In genomic region chr4:35538807-35539206, GRCh38 we compare ENCODE assay signal across 24 cellular contexts.
DNase-seq lines count a peak whose midpoint lies in the region; ATAC-seq and TF ChIP-seq lines count a peak whose summit lies in the region.
"Had no signal": no experiment of that assay in that cellular context is flagged by ENCODE, and none has a peak within 500 bp of the region (broad histone marks: within the 10 kb centered on the region; RNA-seq: fewer than 3 reads in every experiment).

No MANE protein-coding gene starts in this region.

- H3K36me3 Mint-ChIP-seq in MCF 10A (ENCODE audit: insufficient read depth, unreplicated experiment) = no peaks in the 10 kb centered on the region
- H3K36me3 Mint-ChIP-seq in CD4-positive, alpha-beta memory T cell = no peaks in the 10 kb centered on the region
- H3K36me3 Mint-ChIP-seq: activated naive CD4-positive, alpha-beta T cell treated with anti-CD3 and anti-CD28 coated beads, Interleukin-2, amount 50 U/mL, for 72 hours had no signal

- H3K4me1 Mint-ChIP-seq in MCF 10A (ENCODE audit: insufficient read depth, unreplicated experiment) = peaks cover 9% of the 10 kb centered on the region
- no peaks in the 10 kb centered on the region for H3K4me1 Mint-ChIP-seq in CD4-positive, alpha-beta memory T cell
- H3K4me1 Mint-ChIP-seq: natural killer cell had no signal

- H3K4me3 ChIP-seq in breast epithelium (no peak overlapping the region), brain microvascular endothelial cell (ENCODE audit: low read depth, low read length) (no peak overlapping the region)
- no peak overlapping the region for H3K4me3 ChIP-seq in CD4-positive, alpha-beta memory T cell (ENCODE audit: low read length in 2 of 2)
- H3K4me3 ChIP-seq: A549, ascending aorta, HAP-1, testis had no signal

- H3K4me1 ChIP-seq in breast epithelium = no peaks in the 10 kb centered on the region
- H3K4me1 ChIP-seq in foreskin keratinocyte = no peaks in the 10 kb centered on the region
- no peaks in the 10 kb centered on the region for H3K4me1 ChIP-seq in CD4-positive, alpha-beta memory T cell (ENCODE audit: insufficient read depth, low read length)
- H3K4me1 ChIP-seq: A549, ascending aorta, testis had no signal

- no peaks in the 10 kb centered on the region for H3K27me3 Mint-ChIP-seq in MCF 10A (ENCODE audit: insufficient read depth, unreplicated experiment)
- H3K27me3 Mint-ChIP-seq in CD4-positive, alpha-beta memory T cell = no peaks in the 10 kb centered on the region

- H3K4me3 Mint-ChIP-seq in MCF 10A (ENCODE audit: unreplicated experiment) = no peak overlapping the region
- H3K4me3 Mint-ChIP-seq in CD4-positive, alpha-beta memory T cell = no peak overlapping the region
- H3K4me3 Mint-ChIP-seq: activated CD8-positive, alpha-beta T cell treated with anti-CD3 and anti-CD28 coated beads, Interleukin-2, amount 10 ng/mL, durations not matched to agents 7 days and 5 days; natural killer cell; T-helper 1 cell treated with Interleukin-12 subunit alpha and Interleukin-12 subunit beta and Interleukin-4 antibody, amounts not matched to agents 30 μg/mL and 1 μg/mL, for 36 hours had no signal

- H3K36me3 ChIP-seq in breast epithelium (no peaks in the 10 kb centered on the region), brain microvascular endothelial cell (replicated peaks) (no peaks in the 10 kb centered on the region)
- H3K36me3 ChIP-seq in CD4-positive, alpha-beta memory T cell (ENCODE audit: insufficient read depth, low read length) = no peaks in the 10 kb centered on the region
- H3K36me3 ChIP-seq: ascending aorta, HAP-1 had no signal

- in situ Hi-C loops in SK-MEL-5 (cut with HindIII; ENCODE audit: low pct_unique_long_range_greater_than_20kb, low sequenced_read_pairs) (no loop called here), brain microvascular endothelial cell (cut with HindIII; ENCODE audit: low pct_ligation_motif_present, low sequenced_read_pairs) (no loop called here)

- H3K27ac Mint-ChIP-seq in MCF 10A (ENCODE audit: low read depth, unreplicated experiment) = peak overlapping the region; percentile 46
- no peak overlapping the region for H3K27ac Mint-ChIP-seq in CD4-positive, alpha-beta memory T cell
- H3K27ac Mint-ChIP-seq: activated CD8-positive, alpha-beta T cell treated with anti-CD3 and anti-CD28 coated beads, Interleukin-2, amount 10 ng/mL, durations not matched to agents 7 days and 5 days; activated naive CD4-positive, alpha-beta T cell treated with anti-CD3 and anti-CD28 coated beads, Interleukin-2, amount 50 U/mL, for 72 hours; natural killer cell; T-helper 1 cell treated with Interleukin-12 subunit alpha and Interleukin-12 subunit beta and Interleukin-4 antibody, amounts not matched to agents 30 μg/mL and 1 μg/mL, for 36 hours had no signal

- H3K27ac ChIP-seq in breast epithelium = no peak overlapping the region
- H3K27ac ChIP-seq in foreskin keratinocyte = no peak overlapping the region
- no peak overlapping the region for H3K27ac ChIP-seq in CD4-positive, alpha-beta memory T cell (ENCODE audit: low read depth, low read length)
- no peak overlapping the region for H3K27ac ChIP-seq in brain microvascular endothelial cell
- H3K27ac ChIP-seq: A549, ascending aorta, RWPE1, testis had no signal

- no peak for TF ChIP-seq CTCF in MCF 10A (IDR thresholded peaks at IDR 0.05; ENCODE audit: unreplicated experiment)
- TF ChIP-seq CTCF in breast epithelium (IDR thresholded peaks at IDR 0.05) = no peak
- no peak for TF ChIP-seq CTCF in foreskin keratinocyte (conservative IDR thresholded peaks at IDR 0.05)
- TF ChIP-seq CTCF in brain microvascular endothelial cell (IDR thresholded peaks at IDR 0.05; ENCODE audit: low read depth, low read length, missing control alignments) = no peak

- no peak for TF ChIP-seq POLR2A in breast epithelium (IDR thresholded peaks at IDR 0.05)

- no peaks in the 10 kb centered on the region for H3K27me3 ChIP-seq in breast epithelium
- no peaks in the 10 kb centered on the region for H3K27me3 ChIP-seq in foreskin keratinocyte
- H3K27me3 ChIP-seq in CD4-positive, alpha-beta memory T cell (ENCODE audit: insufficient read depth, low read length) = no peaks in the 10 kb centered on the region
- no peaks in the 10 kb centered on the region for H3K27me3 ChIP-seq in brain microvascular endothelial cell (replicated peaks)
- H3K27me3 ChIP-seq: ascending aorta, testis had no signal

- peak; percentile 20 for DNase-seq in MCF 10A (ENCODE audit: unreplicated experiment)
- no peak for DNase-seq in breast epithelium (ENCODE audit: low spot score in 2 of 2)
- DNase-seq in SK-MEL-5 (ENCODE audit: low read depth, low spot score) = peak; percentile 43
- no peak for DNase-seq in foreskin keratinocyte
- no peak for DNase-seq in CD4-positive, alpha-beta memory T cell
- no peak for DNase-seq in brain microvascular endothelial cell
- DNase-seq: activated CD4-positive, alpha-beta T cell treated with anti-CD3 and anti-CD28 coated beads for 1 hour; activated CD8-positive, alpha-beta T cell treated with anti-CD3 and anti-CD28 coated beads, Interleukin-2, amount 10 ng/mL, durations not matched to agents 7 days and 5 days; DMS153; KG1; natural killer cell; NCI-H1092; NCI-H187; NCI-H69; stimulated activated naive CD8-positive, alpha-beta T cell treated with anti-CD3 and anti-CD28 coated beads, Interleukin-15, Interleukin-2, amounts not matched to agents 100 U/mL and 50 U/mL, for 24 hours; testis had no signal

- BruUV-seq in MCF 10A (replicated peaks; lab: Mats Ljungman, UMichigan) = no TSS peak

- intact Hi-C loops in MCF 10A (cut with micrococcal nuclease) (no loop called here), breast epithelium (cut with DNase I; ENCODE audit: low total_unique reads) (no loop called here)
- intact Hi-C loops in CD4-positive, alpha-beta memory T cell (cut with micrococcal nuclease) = no loop called here

- ATAC-seq in foreskin keratinocyte (peak; percentile 41), HG02884 (IDR thresholded peaks at IDR 0.05; ENCODE audit: unreplicated experiment) (no peak), HG02840 (IDR thresholded peaks at IDR 0.05; ENCODE audit: low FRiP score, unreplicated experiment) (no peak)
- ATAC-seq: A549; activated CD8-positive, alpha-beta T cell treated with anti-CD3 and anti-CD28 coated beads, Interleukin-2, amount 10 ng/mL, durations not matched to agents 7 days and 5 days; activated naive CD4-positive, alpha-beta T cell treated with anti-CD3 and anti-CD28 coated beads, Interleukin-2, amount 50 U/mL, for 72 hours; natural killer cell; stimulated activated naive CD8-positive, alpha-beta T cell treated with anti-CD3 and anti-CD28 coated beads, Interleukin-15, Interleukin-2, amounts not matched to agents 100 U/mL and 50 U/mL, for 24 hours had no signal

- CTCF ChIA-PET in MCF 10A (lab: Yijun Ruan, JAX) = no interaction called here
- CTCF ChIA-PET in CD4-positive, alpha-beta memory T cell (lab: Charles Lee; ENCODE audit: partially characterized antibody) = no interaction called here

- H3K9me3 ChIP-seq in breast epithelium = peaks cover 0 to 2% of the 10 kb centered on the region in 2 donors
- no peaks in the 10 kb centered on the region for H3K9me3 ChIP-seq in CD4-positive, alpha-beta memory T cell (ENCODE audit: control insufficient read depth in 1 of 2, low read length in 2 of 2)
- H3K9me3 ChIP-seq: A549, ascending aorta, testis had no signal

- POLR2A ChIA-PET in MCF 10A (lab: Yijun Ruan, JAX) = interaction anchor here (0.5 kb wide), 1 partner anchor 57 kb away, joined by 3 read pairs; no protein-coding TSS in a partner anchor
- POLR2A ChIA-PET in CD4-positive, alpha-beta memory T cell (lab: Charles Lee; ENCODE audit: partially characterized antibody) = no interaction called here

- H3K9me3 Mint-ChIP-seq in MCF 10A (ENCODE audit: unreplicated experiment) = no peaks in the 10 kb centered on the region
- peaks cover 2 to 9% (median 6%) of the 10 kb centered on the region in 8 donors for H3K9me3 Mint-ChIP-seq in CD4-positive, alpha-beta memory T cell
- H3K9me3 Mint-ChIP-seq: T-helper 1 cell treated with Interleukin-12 subunit alpha and Interleukin-12 subunit beta and Interleukin-4 antibody, amounts not matched to agents 30 μg/mL and 1 μg/mL, for 36 hours had no signal

Comparison
In these comparisons a context has a peak if more than half of its experiments do, and no peak if none do; other contexts are left out.
1. DNase-seq: peak in MCF 10A (single experiment) and SK-MEL-5 (single experiment); none in breast epithelium (0 of 2), foreskin keratinocyte (0 of 2), CD4-positive, alpha-beta memory T cell (0 of 5) and brain microvascular endothelial cell (single experiment).